Comparison of ENCODE assay signal across 17 cellular contexts in the genomic region with DNA sequence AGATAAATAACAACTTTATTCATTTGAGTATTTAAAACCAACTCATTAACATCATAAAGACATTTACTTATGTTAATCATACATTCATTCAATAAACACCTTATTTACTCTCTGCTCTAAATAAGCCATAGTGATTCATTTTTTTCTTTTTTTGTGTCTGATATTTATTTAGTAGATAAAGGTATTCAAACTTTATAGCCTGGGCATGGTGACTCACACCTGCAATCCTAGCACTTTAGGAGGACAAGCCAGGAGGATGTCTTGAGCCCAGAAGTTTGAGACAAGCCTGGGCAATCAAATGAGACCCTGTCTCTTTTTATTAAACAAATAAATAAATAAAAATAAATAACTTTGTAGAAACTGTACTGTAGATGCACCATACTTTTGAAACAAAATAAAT.
"Had no signal": no experiment of that assay in that cellular context is flagged by ENCODE, and none has a peak within 500 bp of the region (broad histone marks: within the 10 kb centered on the region; RNA-seq: fewer than 3 reads in every experiment).

No MANE protein-coding gene starts in this region.

- DNase-seq: colonic mucosa; cortex of kidney; effector CD8-positive, alpha-beta T cell; effector memory CD8-positive, alpha-beta T cell; foreskin melanocyte; gastrocnemius medialis; glutamatergic neuron; head of caudate nucleus; heart right ventricle; hippocampal formation; left cardiac atrium; left lung; left ventricle myocardium superior; mammary epithelial cell; midbrain had no signal

- ATAC-seq: effector memory CD8-positive, alpha-beta T cell; gastrocnemius medialis; heart right ventricle; left cardiac atrium; left lung; left ventricle myocardium superior had no signal

- H3K9me3 ChIP-seq: colonic mucosa, esophagus muscularis mucosa, gastrocnemius medialis, left lung had no signal

- H3K27ac ChIP-seq: colonic mucosa, esophagus muscularis mucosa, gastrocnemius medialis, heart right ventricle, left lung had no signal

- H3K27me3 ChIP-seq: colonic mucosa, esophagus muscularis mucosa, gastrocnemius medialis, heart right ventricle, left lung had no signal

- H3K4me1 ChIP-seq: colonic mucosa, esophagus muscularis mucosa, gastrocnemius medialis, heart right ventricle, left lung had no signal

- H3K4me3 ChIP-seq: colonic mucosa, esophagus muscularis mucosa, gastrocnemius medialis, heart right ventricle, left lung, lung had no signal

- H3K36me3 ChIP-seq: colonic mucosa, esophagus muscularis mucosa, gastrocnemius medialis, heart right ventricle, left lung had no signal
